24 cellular contexts compared by ENCODE assay signal in genomic region chr4:144687466-144687865, GRCh38. TPM values are rescaled to one million over a fixed set of nuclear protein-coding genes. Genes with fewer than 3 reads are reported as not detected.
"Had no signal": no experiment of that assay in that cellular context is flagged by ENCODE, and none has a peak within 500 bp of the region (broad histone marks: within the 10 kb centered on the region; RNA-seq: fewer than 3 reads in every experiment).

No MANE protein-coding gene starts in this region.

- H3K4me1 ChIP-seq: ascending aorta had no signal

- H3K27me3 ChIP-seq: ascending aorta, body of pancreas had no signal

- H3K9me3 ChIP-seq: ascending aorta, body of pancreas had no signal

- H3K36me3 ChIP-seq: ascending aorta had no signal

- ATAC-seq: activated CD8-positive, alpha-beta memory T cell treated with anti-CD3 and anti-CD28 coated beads, Interleukin-2, amount 10 ng/mL, durations not matched to agents 7 days and 5 days; activated CD8-positive, alpha-beta T cell treated with anti-CD3 and anti-CD28 coated beads, Interleukin-2, amount 10 ng/mL, durations not matched to agents 7 days and 5 days; body of pancreas had no signal

- H3K4me2 ChIP-seq: PC-9 had no signal

- H2AFZ ChIP-seq: PC-9 had no signal

- DNase-seq: activated CD4-positive, alpha-beta T cell treated with anti-CD3 and anti-CD28 coated beads for 48 hours; activated CD4-positive, alpha-beta T cell treated with anti-CD3 and anti-CD28 coated beads, Interleukin-2, amount 50 U/mL, for 4 hours; activated CD4-positive, CD25-positive, alpha-beta regulatory T cell treated with anti-CD3 and anti-CD28 coated beads, Interleukin-2, amount 50 U/mL, for 72 hours; activated CD8-positive, alpha-beta memory T cell treated with anti-CD3 and anti-CD28 coated beads, Interleukin-2, amount 10 ng/mL, durations not matched to agents 7 days and 5 days; activated CD8-positive, alpha-beta T cell treated with anti-CD3 and anti-CD28 coated beads, Interleukin-2, amount 10 ng/mL, durations not matched to agents 7 days and 5 days; activated effector memory CD4-positive, alpha-beta T cell treated with Interleukin-2 at 50 U/mL for 16 hours; activated naive CD4-positive, alpha-beta T cell; activated T-cell treated with anti-CD3 and anti-CD28 coated beads, Interleukin-2, amount 50 U/mL, for 24 hours; amniotic stem cell; Kasumi-1; KBM-7; MV-4-11; NCI-H1105; NCI-H1436; NCI-H1694 treated with DMSO at 0.1 percent for 48 hours; NCI-H2029 treated with DMSO at 0.1 percent for 48 hours; NCI-H510A treated with DMSO at 0.1 percent for 48 hours; NCI-H69; NK-92 treated with Interleukin-12 subunit alpha and Interleukin-12 subunit beta, amount 100 ng/mL, for 24 hours; PC-9; SHP77 treated with DMSO at 0.1 percent for 48 hours had no signal

- H3K27ac ChIP-seq: ascending aorta, body of pancreas, PC-9 had no signal

- H3K4me3 ChIP-seq: ascending aorta, body of pancreas, PC-9 had no signal

RNA-seq across cellular contexts. Expression of gene HHIP, which starts 41.5 kb away (rescaled TPM):
- total RNA-seq: activated CD8-positive, alpha-beta memory T cell treated with anti-CD3 and anti-CD28 coated beads, Interleukin-2, amount 10 ng/mL, durations not matched to agents 7 days and 5 days; activated CD8-positive, alpha-beta T cell treated with anti-CD3 and anti-CD28 coated beads, Interleukin-2, amount 10 ng/mL, durations not matched to agents 7 days and 5 days; activated T-helper 1 cell treated with anti-CD3 and anti-CD28 coated beads, Interleukin-12 subunit alpha, Interleukin-12 subunit beta, Interleukin-2, Interleukin-4 antibody, amounts not matched to agents 30 ng/mL and 10 ng/mL and 1 ng/mL, durations not matched to agents 14 hours and 24 hours and 36 hours; PC-9 had no signal
